1 cellular context compared by ENCODE assay signal in the genomic region with DNA sequence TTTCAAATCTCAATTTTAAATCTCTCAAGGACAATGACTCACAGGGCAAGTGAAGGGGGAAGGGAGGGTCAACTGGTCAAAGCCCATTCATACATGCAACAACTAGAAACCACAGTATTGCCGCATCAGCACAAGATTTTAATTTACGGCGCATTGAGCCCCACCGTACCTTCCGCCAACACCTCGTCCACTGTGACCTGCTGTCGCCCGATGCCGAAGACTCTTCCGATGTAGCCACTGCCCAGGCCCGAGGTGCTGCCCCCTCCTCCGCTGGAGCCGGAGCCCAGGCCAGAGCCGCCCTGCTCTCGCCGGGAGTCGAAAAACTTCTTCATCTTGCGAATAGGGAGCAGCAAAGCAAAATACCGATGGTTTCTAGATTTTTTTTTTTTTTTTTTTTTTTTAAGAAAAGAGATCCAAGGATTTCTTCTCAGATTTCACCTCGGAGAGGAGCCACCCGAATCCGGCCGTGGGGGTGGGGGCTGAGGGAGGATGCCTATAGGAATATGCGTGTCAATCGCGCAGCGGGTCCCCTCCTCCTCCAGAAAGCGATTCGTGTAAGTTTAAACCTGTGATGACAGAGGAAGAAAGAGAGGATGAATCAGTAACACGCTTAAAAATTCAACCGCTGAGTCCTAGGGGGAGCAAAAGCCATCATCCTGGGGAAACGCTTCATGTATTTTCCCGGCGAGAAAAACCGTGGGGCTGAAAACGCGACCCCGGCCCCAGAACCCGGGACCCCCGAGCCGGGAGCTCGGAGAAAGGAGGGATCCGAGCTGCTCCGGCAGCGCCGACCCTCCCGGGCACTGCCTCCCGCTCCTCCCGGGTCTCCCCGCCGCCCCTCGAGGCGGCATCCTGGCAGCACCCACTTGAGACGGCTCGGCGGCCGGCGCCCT.
TF ChIP-seq lines count a peak whose summit lies in the region.

No MANE protein-coding gene starts in this region.

TF ChIP-seq in HepG2, 621 proteins besides CTCF, POLR2A, EP300 and RAD21 (continued from another document and continues in another):
- TF ChIP-seq, protein P1, sequence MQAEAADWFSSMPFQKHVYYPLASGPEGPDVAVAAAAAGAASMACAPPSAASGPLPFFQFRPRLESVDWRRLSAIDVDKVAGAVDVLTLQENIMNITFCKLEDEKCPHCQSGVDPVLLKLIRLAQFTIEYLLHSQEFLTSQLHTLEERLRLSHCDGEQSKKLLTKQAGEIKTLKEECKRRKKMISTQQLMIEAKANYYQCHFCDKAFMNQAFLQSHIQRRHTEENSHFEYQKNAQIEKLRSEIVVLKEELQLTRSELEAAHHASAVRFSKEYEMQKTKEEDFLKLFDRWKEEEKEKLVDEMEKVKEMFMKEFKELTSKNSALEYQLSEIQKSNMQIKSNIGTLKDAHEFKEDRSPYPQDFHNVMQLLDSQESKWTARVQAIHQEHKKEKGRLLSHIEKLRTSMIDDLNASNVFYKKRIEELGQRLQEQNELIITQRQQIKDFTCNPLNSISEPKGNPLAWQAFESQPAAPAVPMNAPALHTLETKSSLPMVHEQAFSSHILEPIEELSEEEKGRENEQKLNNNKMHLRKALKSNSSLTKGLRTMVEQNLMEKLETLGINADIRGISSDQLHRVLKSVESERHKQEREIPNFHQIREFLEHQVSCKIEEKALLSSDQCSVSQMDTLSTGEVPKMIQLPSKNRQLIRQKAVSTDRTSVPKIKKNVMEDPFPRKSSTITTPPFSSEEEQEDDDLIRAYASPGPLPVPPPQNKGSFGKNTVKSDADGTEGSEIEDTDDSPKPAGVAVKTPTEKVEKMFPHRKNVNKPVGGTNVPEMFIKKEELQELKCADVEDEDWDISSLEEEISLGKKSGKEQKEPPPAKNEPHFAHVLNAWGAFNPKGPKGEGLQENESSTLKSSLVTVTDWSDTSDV (CRISPR knock-in tag; IDR thresholded peaks at IDR 0.05), result no peak
- TF ChIP-seq ZNF430 (CRISPR knock-in tag; IDR thresholded peaks at IDR 0.05) (0 out of 2 replicates have a peak, but pooled peaks have one; percentile 6), IRX3 (CRISPR knock-in tag; IDR thresholded peaks at IDR 0.05; ENCODE audit: borderline replicate concordance, low read depth) (no peak; the same call in 1 of the 2 replicates), RFXANK (CRISPR knock-in tag; IDR thresholded peaks at IDR 0.05) (no peak), SOX5 (CRISPR knock-in tag; IDR thresholded peaks at IDR 0.05; ENCODE audit: borderline replicate concordance) (peak; percentile 23; the same call in 1 of the 2 replicates), ZNF460 (CRISPR knock-in tag; IDR thresholded peaks at IDR 0.05; ENCODE audit: borderline replicate concordance) (no peak), SIX1 (CRISPR knock-in tag; IDR thresholded peaks at IDR 0.05; ENCODE audit: borderline replicate concordance) (no peak), ZNF563 (CRISPR knock-in tag; IDR thresholded peaks at IDR 0.05) (no peak; the same call in 1 of the 2 replicates), ZNF687 (CRISPR knock-in tag; IDR thresholded peaks at IDR 0.05) (peak; percentile 36; the same call in 1 of the 2 replicates), HNRNPL (IDR thresholded peaks at IDR 0.05; ENCODE audit: low read depth, low read length) (no peak), FOSL2 (CRISPR knock-in tag; IDR thresholded peaks at IDR 0.05) (peak; percentile 96), HIVEP1 (CRISPR knock-in tag; IDR thresholded peaks at IDR 0.05) (no peak), KMT2A (CRISPR knock-in tag; IDR thresholded peaks at IDR 0.05) (peak; percentile 47), ZNF20 (CRISPR knock-in tag; IDR thresholded peaks at IDR 0.05) (peak; percentile 9; the same call in 1 of the 2 replicates), ZNF782 (CRISPR knock-in tag; IDR thresholded peaks at IDR 0.05; ENCODE audit: borderline replicate concordance) (0 out of 2 replicates have a peak, but pooled peaks have one; percentile 29), ATF6 (CRISPR knock-in tag; conservative IDR thresholded peaks at IDR 0.05) (no peak), FOXO4 (CRISPR knock-in tag; conservative IDR thresholded peaks at IDR 0.05) (no peak), FOXC1 (CRISPR knock-in tag; IDR thresholded peaks at IDR 0.05; ENCODE audit: borderline replicate concordance) (no peak), SOX6 (IDR thresholded peaks at IDR 0.05) (no peak), SOX6 (CRISPR knock-in tag; IDR thresholded peaks at IDR 0.05) (peak; percentile 59), KMT2B (CRISPR knock-in tag; IDR thresholded peaks at IDR 0.05) (peak; percentile 23; the same call in 1 of the 2 replicates), DRAP1 (CRISPR knock-in tag; IDR thresholded peaks at IDR 0.05) (peak; percentile 43), IKZF4 (CRISPR knock-in tag; IDR thresholded peaks at IDR 0.05; ENCODE audit: borderline replicate concordance, low read depth, not compliant biosample characterization) (peak; percentile 43), PHF8 (CRISPR knock-in tag; IDR thresholded peaks at IDR 0.05) (peak; percentile 71; the same call in 1 of the 2 replicates), ZNF75D (CRISPR knock-in tag; IDR thresholded peaks at IDR 0.05; ENCODE audit: borderline replicate concordance) (no peak), AGO2 (optimal IDR thresholded peaks at IDR 0.05; ENCODE audit: low read depth, low read length) (peak; percentile 24), SALL2 (CRISPR knock-in tag; IDR thresholded peaks at IDR 0.05) (peak; percentile 58; the same call in 1 of the 2 replicates), PRPF4 (IDR thresholded peaks at IDR 0.05; ENCODE audit: low read depth, low read length, poor library complexity, severe bottlenecking) (no peak), HNRNPLL (IDR thresholded peaks at IDR 0.05; ENCODE audit: low read depth, low read length, poor library complexity, severe bottlenecking) (peak; percentile 59), ZBTB39 (CRISPR knock-in tag; IDR thresholded peaks at IDR 0.05) (no peak), NFKBIZ (CRISPR knock-in tag; IDR thresholded peaks at IDR 0.05) (no peak), ZNF577 (CRISPR knock-in tag; IDR thresholded peaks at IDR 0.05; ENCODE audit: borderline replicate concordance, low read depth) (no peak), RBFOX2 (IDR thresholded peaks at IDR 0.05; ENCODE audit: low read depth, low read length) (no peak), TEAD3 (CRISPR knock-in tag; optimal IDR thresholded peaks at IDR 0.05; ENCODE audit: borderline replicate concordance) (peak; percentile 18), ZNF3 (CRISPR knock-in tag; IDR thresholded peaks at IDR 0.05) (no peak), ELF3 (CRISPR knock-in tag; IDR thresholded peaks at IDR 0.05) (peak; percentile 18; the same call in 1 of the 2 replicates), ZNF317 (CRISPR knock-in tag; IDR thresholded peaks at IDR 0.05) (no peak), BATF2 (CRISPR knock-in tag; IDR thresholded peaks at IDR 0.05) (no peak), ZMAT5 (CRISPR knock-in tag; IDR thresholded peaks at IDR 0.05; ENCODE audit: borderline replicate concordance, low read depth) (no peak), PTBP1 (IDR thresholded peaks at IDR 0.05; ENCODE audit: low read depth, low read length, poor library complexity, severe bottlenecking) (peak; percentile 22), SNAI1 (CRISPR knock-in tag; IDR thresholded peaks at IDR 0.05; ENCODE audit: borderline replicate concordance) (no peak), ZMYM3 (CRISPR knock-in tag; IDR thresholded peaks at IDR 0.05) (no peak), ZNF234 (CRISPR knock-in tag; conservative IDR thresholded peaks at IDR 0.05) (no peak), ZKSCAN8 (CRISPR knock-in tag; IDR thresholded peaks at IDR 0.05; ENCODE audit: borderline replicate concordance) (no peak)
- TF ChIP-seq, protein P2, sequence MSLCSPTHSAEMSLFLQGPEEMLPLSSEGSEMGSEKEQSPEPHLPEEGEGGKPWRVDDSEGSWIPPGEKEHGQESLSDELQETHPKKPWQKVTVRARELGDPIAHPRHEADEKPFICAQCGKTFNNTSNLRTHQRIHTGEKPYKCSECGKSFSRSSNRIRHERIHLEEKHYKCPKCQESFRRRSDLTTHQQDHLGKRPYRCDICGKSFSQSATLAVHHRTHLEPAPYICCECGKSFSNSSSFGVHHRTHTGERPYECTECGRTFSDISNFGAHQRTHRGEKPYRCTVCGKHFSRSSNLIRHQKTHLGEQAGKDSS (CRISPR knock-in tag; IDR thresholded peaks at IDR 0.05; ENCODE audit: borderline replicate concordance, low read depth), result no peak
- TF ChIP-seq, protein P3, sequence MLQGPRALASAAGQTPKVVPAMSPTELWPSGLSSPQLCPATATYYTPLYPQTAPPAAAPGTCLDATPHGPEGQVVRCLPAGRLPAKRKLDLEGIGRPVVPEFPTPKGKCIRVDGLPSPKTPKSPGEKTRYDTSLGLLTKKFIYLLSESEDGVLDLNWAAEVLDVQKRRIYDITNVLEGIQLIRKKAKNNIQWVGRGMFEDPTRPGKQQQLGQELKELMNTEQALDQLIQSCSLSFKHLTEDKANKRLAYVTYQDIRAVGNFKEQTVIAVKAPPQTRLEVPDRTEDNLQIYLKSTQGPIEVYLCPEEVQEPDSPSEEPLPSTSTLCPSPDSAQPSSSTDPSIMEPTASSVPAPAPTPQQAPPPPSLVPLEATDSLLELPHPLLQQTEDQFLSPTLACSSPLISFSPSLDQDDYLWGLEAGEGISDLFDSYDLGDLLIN (CRISPR knock-in tag; IDR thresholded peaks at IDR 0.05; ENCODE audit: borderline replicate concordance), result no peak
